11 cellular contexts compared by ENCODE assay signal in the genomic region with DNA sequence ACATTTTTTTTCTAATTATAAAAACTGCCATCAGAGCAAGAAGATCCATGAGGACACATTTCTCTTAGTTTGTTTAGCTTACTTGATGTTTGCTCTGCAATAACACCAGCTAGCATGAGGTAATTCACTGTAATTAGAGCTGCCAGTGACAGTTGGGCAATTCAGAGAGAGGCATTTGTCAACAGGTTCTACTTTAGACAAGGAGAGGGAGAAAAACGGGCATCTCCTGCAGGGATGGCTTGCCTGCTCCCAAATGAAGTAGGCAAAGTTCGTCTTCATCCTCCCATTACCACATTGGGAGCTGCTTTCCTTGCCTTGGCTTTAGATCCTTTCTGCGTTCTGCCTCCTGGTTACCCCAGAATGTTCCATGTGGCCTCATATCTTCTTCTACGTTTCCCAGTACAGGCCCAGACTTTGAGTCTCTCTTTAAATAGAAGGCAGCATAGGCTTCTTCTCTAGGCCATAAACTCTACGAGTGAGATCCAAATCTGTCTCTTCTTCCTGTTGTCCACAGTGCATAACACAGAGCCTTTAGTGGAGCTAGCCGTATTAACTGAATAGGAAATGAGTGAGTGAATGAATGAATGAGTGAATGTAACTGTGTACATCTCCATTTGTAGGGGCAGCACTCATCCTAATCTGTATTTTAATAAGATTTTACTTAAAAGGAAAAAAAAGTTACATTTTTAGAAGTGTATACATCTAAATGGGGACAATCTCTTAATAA. TPM values are rescaled to one million over a fixed set of nuclear protein-coding genes. Genes with fewer than 3 reads are reported as not detected.
DNase-seq lines count a peak whose midpoint lies in the region; ATAC-seq, FAIRE-seq and TF ChIP-seq lines count a peak whose summit lies in the region.
"Had no signal": no experiment of that assay in that cellular context is flagged by ENCODE, and none has a peak within 500 bp of the region (broad histone marks: within the 10 kb centered on the region; RNA-seq: fewer than 3 reads in every experiment).

No MANE protein-coding gene starts in this region.

- dilution Hi-C loops in keratinocyte (cut with MboI; ENCODE audit: extremely low pct_ligation_motif_present, low sequenced_read_pairs), result no loop called here

- DNase-seq in DMS153 treated with DMSO at 0.1 percent for 48 hours (lab: John Stamatoyannopoulos, UW; ENCODE audit: unreplicated experiment), result peak; percentile 90
- DNase-seq in NCI-H2029 treated with DMSO at 0.1 percent for 48 hours (lab: John Stamatoyannopoulos, UW), result peak; percentile 88
- DNase-seq in SHP77 (lab: John Stamatoyannopoulos, UW), result peak; percentile 84 to 92
- no peak for DNase-seq in keratinocyte (ENCODE audit: low read depth, low spot score)
- no peak for DNase-seq in stimulated activated effector memory CD8-positive, alpha-beta T cell treated with anti-CD3 and anti-CD28 coated beads, Interleukin-12 subunit alpha, Interleukin-12 subunit beta, amount 100 ng/mL, for 72 hours (ENCODE audit: low spot score in 2 of 2)
- no peak for DNase-seq in stimulated activated CD4-positive, alpha-beta T cell treated with anti-CD3 and anti-CD28 coated beads, Interleukin-1b, Interleukin-23, amount 100 ng/mL, for 48 hours
- DNase-seq in GM12892 (ENCODE audit: insufficient read length), result no peak
- no peak for DNase-seq in activated naive CD4-positive, alpha-beta T cell treated with anti-CD3 and anti-CD28 coated beads for 36 hours
- DNase-seq: activated CD4-positive, alpha-beta memory T cell treated with anti-CD3 and anti-CD28 coated beads for 36 hours; GF-D8; GOT3 had no signal

- H3K79me2 ChIP-seq in keratinocyte (ENCODE audit: control insufficient read depth, insufficient read depth, low read length), result no peaks in the 10 kb centered on the region

- H3K27me3 ChIP-seq in keratinocyte (ENCODE audit: control insufficient read depth, extremely low read depth, insufficient read depth, low read length), result no peaks in the 10 kb centered on the region

- no peaks in the 10 kb centered on the region for H3K4me1 Mint-ChIP-seq in stimulated activated effector memory CD8-positive, alpha-beta T cell treated with anti-CD3 and anti-CD28 coated beads, Interleukin-12 subunit alpha, Interleukin-12 subunit beta, amount 100 ng/mL, for 72 hours
- H3K4me1 Mint-ChIP-seq in activated naive CD4-positive, alpha-beta T cell treated with anti-CD3 and anti-CD28 coated beads for 36 hours (ENCODE audit: low read depth), result no peaks in the 10 kb centered on the region

- no peak for TF ChIP-seq CTCF in keratinocyte (optimal IDR thresholded peaks at IDR 0.05 in 1 of 3, IDR thresholded peaks at IDR 0.05 in 1 of 3, conservative IDR thresholded peaks at IDR 0.05 in 1 of 3; ENCODE audit: extremely low read depth in 1 of 3, insufficient read depth in 2 of 3, low read length in 3 of 3)

- peaks cover 7% of the 10 kb centered on the region for H3K27me3 Mint-ChIP-seq in activated naive CD4-positive, alpha-beta T cell treated with anti-CD3 and anti-CD28 coated beads for 36 hours (ENCODE audit: low read depth)

- H2AFZ ChIP-seq in keratinocyte (ENCODE audit: control insufficient read depth, low read length), result peak overlapping the region; percentile 28

- no peak overlapping the region for H3K27ac ChIP-seq in keratinocyte (ENCODE audit: control insufficient read depth, insufficient read depth, low read length)

- no peaks in the 10 kb centered on the region for H3K4me1 ChIP-seq in keratinocyte (ENCODE audit: control insufficient read depth, extremely low read depth, insufficient read depth, low read length)

- intact Hi-C loops in activated naive CD4-positive, alpha-beta T cell treated with anti-CD3 and anti-CD28 coated beads for 36 hours (cut with micrococcal nuclease), result no loop called here

- no peak for TF ChIP-seq POLR2A in GM12892 (IDR thresholded peaks at IDR 0.05; ENCODE audit: low read depth, low read length)

- no peaks in the 10 kb centered on the region for H3K9me3 Mint-ChIP-seq in stimulated activated effector memory CD8-positive, alpha-beta T cell treated with anti-CD3 and anti-CD28 coated beads, Interleukin-12 subunit alpha, Interleukin-12 subunit beta, amount 100 ng/mL, for 72 hours
- H3K9me3 Mint-ChIP-seq in activated naive CD4-positive, alpha-beta T cell treated with anti-CD3 and anti-CD28 coated beads for 36 hours, result no peaks in the 10 kb centered on the region
- H3K9me3 Mint-ChIP-seq: activated CD4-positive, alpha-beta memory T cell treated with anti-CD3 and anti-CD28 coated beads for 36 hours had no signal

- no peaks in the 10 kb centered on the region for H4K20me1 ChIP-seq in keratinocyte (ENCODE audit: control insufficient read depth, extremely low read depth, insufficient read depth, low read length)

- no peak overlapping the region for H3K4me3 Mint-ChIP-seq in stimulated activated effector memory CD8-positive, alpha-beta T cell treated with anti-CD3 and anti-CD28 coated beads, Interleukin-12 subunit alpha, Interleukin-12 subunit beta, amount 100 ng/mL, for 72 hours
- H3K4me3 Mint-ChIP-seq in activated naive CD4-positive, alpha-beta T cell treated with anti-CD3 and anti-CD28 coated beads for 36 hours, result no peak overlapping the region
- H3K4me3 Mint-ChIP-seq: activated CD4-positive, alpha-beta memory T cell treated with anti-CD3 and anti-CD28 coated beads for 36 hours had no signal

- no peaks in the 10 kb centered on the region for H3K9me3 ChIP-seq in keratinocyte (ENCODE audit: control insufficient read depth, low read depth, low read length)

- H3K36me3 Mint-ChIP-seq in stimulated activated effector memory CD8-positive, alpha-beta T cell treated with anti-CD3 and anti-CD28 coated beads, Interleukin-12 subunit alpha, Interleukin-12 subunit beta, amount 100 ng/mL, for 72 hours, result no peaks in the 10 kb centered on the region
- H3K36me3 Mint-ChIP-seq in activated naive CD4-positive, alpha-beta T cell treated with anti-CD3 and anti-CD28 coated beads for 36 hours (ENCODE audit: low read depth), result no peaks in the 10 kb centered on the region
- H3K36me3 Mint-ChIP-seq: activated CD4-positive, alpha-beta memory T cell treated with anti-CD3 and anti-CD28 coated beads for 36 hours had no signal

- no peak overlapping the region for H3K4me3 ChIP-seq in keratinocyte (ENCODE audit: control insufficient read depth in 2 of 3, extremely low read depth in 1 of 3, insufficient read depth in 2 of 3, low read depth in 1 of 3, low read length in 3 of 3)

- H3K27ac Mint-ChIP-seq in stimulated activated effector memory CD8-positive, alpha-beta T cell treated with anti-CD3 and anti-CD28 coated beads, Interleukin-12 subunit alpha, Interleukin-12 subunit beta, amount 100 ng/mL, for 72 hours, result no peak overlapping the region
- H3K27ac Mint-ChIP-seq in activated naive CD4-positive, alpha-beta T cell treated with anti-CD3 and anti-CD28 coated beads for 36 hours, result no peak overlapping the region
- H3K27ac Mint-ChIP-seq: activated CD4-positive, alpha-beta memory T cell treated with anti-CD3 and anti-CD28 coated beads for 36 hours had no signal

- no peak for ATAC-seq in stimulated activated effector memory CD8-positive, alpha-beta T cell treated with anti-CD3 and anti-CD28 coated beads, Interleukin-12 subunit alpha, Interleukin-12 subunit beta, amount 100 ng/mL, for 72 hours

- CTCF ChIA-PET in activated naive CD4-positive, alpha-beta T cell treated with anti-CD3 and anti-CD28 coated beads for 36 hours (lab: Charles Lee), result interaction anchor here (0.5 to 2.9 kb wide), 4 partner anchors 8 to 249 kb away, joined by 3 to 10 read pairs (median 7); no protein-coding TSS in a partner anchor

- no peaks in the 10 kb centered on the region for H3K36me3 ChIP-seq in keratinocyte (ENCODE audit: control insufficient read depth in 2 of 2, extremely low read depth in 1 of 2, insufficient read depth in 2 of 2, low read length in 2 of 2)

- H3K9ac ChIP-seq in keratinocyte (ENCODE audit: control insufficient read depth, extremely low read depth, insufficient read depth, low read length), result no peak overlapping the region

- FAIRE-seq in keratinocyte (lab: Jason Lieb, UNC) (no peak), GM12892 (lab: Jason Lieb, UNC) (no peak)

- H3K9me1 ChIP-seq in keratinocyte (ENCODE audit: control insufficient read depth, extremely low read depth, insufficient read depth, low read length), result no peaks in the 10 kb centered on the region

- no peak overlapping the region for H3K4me2 ChIP-seq in keratinocyte (ENCODE audit: control insufficient read depth, extremely low read depth, insufficient read depth, low read depth, low read length)

RNA-seq across cellular contexts. Expression of a gene that starts 21.2 kb away (rescaled TPM):
- not detected in 3 replicates for polyA plus RNA-seq in keratinocyte
- not detected for polyA plus RNA-seq in keratinocyte (2011; ENCODE audit: low read depth)
- not detected in 2 replicates for polyA plus RNA-seq in keratinocyte (2011; cell fraction: cytosol; rRNA removed)
- polyA plus RNA-seq in keratinocyte (2011; cell fraction: nucleus; rRNA removed), result not detected in 2 replicates
- polyA plus RNA-seq in keratinocyte (2012; ENCODE audit: low replicate concordance), result 0.04 TPM in 1 of 2 replicates, not detected in the other
- polyA minus RNA-seq in keratinocyte, result not detected in 3 replicates
- not detected for polyA minus RNA-seq in keratinocyte (2011; cell fraction: cytosol; rRNA and poly(A)+ RNA removed)
- polyA minus RNA-seq in keratinocyte (2011; cell fraction: nucleus; rRNA and poly(A)+ RNA removed), result not detected in 2 replicates
- polyA plus RNA-seq in GM12892 (2012; ENCODE audit: missing spikeins), result not detected
- not detected for total RNA-seq in activated naive CD4-positive, alpha-beta T cell treated with anti-CD3 and anti-CD28 coated beads for 36 hours
- total RNA-seq: activated CD4-positive, alpha-beta memory T cell treated with anti-CD3 and anti-CD28 coated beads for 36 hours had no signal

RNA-seq across cellular contexts. Expression of a gene that starts 32.8 kb away (rescaled TPM):
- not detected in 3 replicates for polyA plus RNA-seq in keratinocyte
- polyA plus RNA-seq in keratinocyte (2011; ENCODE audit: low read depth), result not detected
- polyA plus RNA-seq in keratinocyte (2011; cell fraction: cytosol; rRNA removed), result not detected in 2 replicates
- not detected in 2 replicates for polyA plus RNA-seq in keratinocyte (2011; cell fraction: nucleus; rRNA removed)
- polyA plus RNA-seq in keratinocyte (2012; ENCODE audit: low replicate concordance), result 0.68 TPM in 1 of 2 replicates, not detected in the other
- polyA minus RNA-seq in keratinocyte, result not detected in 3 replicates
- not detected for polyA minus RNA-seq in keratinocyte (2011; cell fraction: cytosol; rRNA and poly(A)+ RNA removed)
- not detected in 2 replicates for polyA minus RNA-seq in keratinocyte (2011; cell fraction: nucleus; rRNA and poly(A)+ RNA removed)
- not detected for polyA plus RNA-seq in GM12892 (2012; ENCODE audit: missing spikeins)
- not detected for total RNA-seq in activated naive CD4-positive, alpha-beta T cell treated with anti-CD3 and anti-CD28 coated beads for 36 hours
- total RNA-seq: activated CD4-positive, alpha-beta memory T cell treated with anti-CD3 and anti-CD28 coated beads for 36 hours had no signal

Comparison
In these comparisons a context has a peak if more than half of its experiments do, and no peak if none do; other contexts are left out.
1. DNase-seq: peak in DMS153 treated with DMSO at 0.1 percent for 48 hours (single experiment), NCI-H2029 treated with DMSO at 0.1 percent for 48 hours (single experiment) and SHP77 (2 of 2); none in keratinocyte (single experiment), stimulated activated effector memory CD8-positive, alpha-beta T cell treated with anti-CD3 and anti-CD28 coated beads, Interleukin-12 subunit alpha, Interleukin-12 subunit beta, amount 100 ng/mL, for 72 hours (0 of 2), stimulated activated CD4-positive, alpha-beta T cell treated with anti-CD3 and anti-CD28 coated beads, Interleukin-1b, Interleukin-23, amount 100 ng/mL, for 48 hours (single experiment), GM12892 (single experiment) and activated naive CD4-positive, alpha-beta T cell treated with anti-CD3 and anti-CD28 coated beads for 36 hours (single experiment).